8 cellular contexts compared by ENCODE assay signal in genomic region chr20:35284267-35284991, GRCh38. TPM values are rescaled to one million over a fixed set of nuclear protein-coding genes. Genes with fewer than 3 reads are reported as not detected.
DNase-seq lines count a peak whose midpoint lies in the region; ATAC-seq, FAIRE-seq and TF ChIP-seq lines count a peak whose summit lies in the region.

Gene EIF6, minus strand, starts transcription at chr20:35284772. Its CDS starts 285 bp downstream, at chr20:35284487.

- 2% methylated on average over 17 of the region's 61 CpGs for WGBS in mammary epithelial cell (ENCODE audit: low coverage, missing lambda C conversion rate)
- WGBS in small intestine, 3 donors, result 0 to 1% (median 0%) methylated on average over 57 to 61 of the region's 61 CpGs

- H3K4me1 ChIP-seq in mammary epithelial cell (ENCODE audit: insufficient read depth, low read length) (peaks cover 28% of the 10 kb centered on the region), small intestine (ENCODE audit: control insufficient read depth in 2 of 2, insufficient read depth in 1 of 2, low read depth in 1 of 2, low read length in 1 of 2) (peaks cover 5 to 13% of the 10 kb centered on the region in 2 donors)

- H3K36me3 ChIP-seq in mammary epithelial cell (ENCODE audit: insufficient read depth, low read length) (peaks cover 12% of the 10 kb centered on the region), small intestine (ENCODE audit: control insufficient read depth in 2 of 2, insufficient read depth in 2 of 2, low read length in 2 of 2) (peaks cover 7 to 11% of the 10 kb centered on the region in 2 donors)

- peak; percentile 96 for DNase-seq in NCI-H2196 (lab: John Stamatoyannopoulos, UW; ENCODE audit: unreplicated experiment)
- DNase-seq in mammary epithelial cell, result peak; percentile 85
- peak; percentile 95 for DNase-seq in iPS-NIHi11 (ENCODE audit: low spot score)
- peak; percentile 93 for DNase-seq in small intestine

- ATAC-seq in HG02973 (IDR thresholded peaks at IDR 0.05; ENCODE audit: unreplicated experiment) (peak; percentile 58), GM18858 (IDR thresholded peaks at IDR 0.05; ENCODE audit: unreplicated experiment) (no peak)

- H2AFZ ChIP-seq in mammary epithelial cell (ENCODE audit: low read depth, low read length), result peak within 1 kb of the TSS; percentile 91

- intact Hi-C loops in mammary epithelial cell (cut with micrococcal nuclease), result loop anchor here (1.0 kb wide), 1 partner anchor 19 kb away; no protein-coding TSS in a partner anchor

- peak within 1 kb of the TSS; percentile 93 for H3K9ac ChIP-seq in mammary epithelial cell (ENCODE audit: insufficient read depth, low read length)

- dilution Hi-C loops in mammary epithelial cell (cut with HindIII; ENCODE audit: low sequenced_read_pairs), result no loop called here

- no peak for FAIRE-seq in small intestine (lab: Jason Lieb, UNC)

- H3K4me3 ChIP-seq in mammary epithelial cell (replicated peaks in 1 of 3; ENCODE audit: insufficient read depth in 1 of 3, low read depth in 2 of 3, low read length in 3 of 3), result peak within 1 kb of the TSS; percentile 52 to 97 (median 67)
- H3K4me3 ChIP-seq in small intestine (ENCODE audit: low read depth in 1 of 2, low read length in 2 of 2), result peak within 1 kb of the TSS; percentile 90 to 99

- no peaks in the 10 kb centered on the region for H3K9me3 ChIP-seq in mammary epithelial cell (replicated peaks; ENCODE audit: insufficient read depth, low read length)
- H3K9me3 ChIP-seq in small intestine (ENCODE audit: control insufficient read depth, low read depth), result no peaks in the 10 kb centered on the region

- TF ChIP-seq CTCF in VCaP (conservative IDR thresholded peaks at IDR 0.05), result no peak
- TF ChIP-seq CTCF in mammary epithelial cell (conservative IDR thresholded peaks at IDR 0.05 in 1 of 2, IDR thresholded peaks at IDR 0.05 in 1 of 2; ENCODE audit: extremely low read depth in 1 of 2, insufficient read depth in 1 of 2, low read depth in 1 of 2, low read length in 2 of 2), result no peak

- H4K20me1 ChIP-seq in mammary epithelial cell (ENCODE audit: insufficient read depth, low read length), result no peaks in the 10 kb centered on the region

- CTCF ChIA-PET in mammary epithelial cell (lab: Charles Lee; ENCODE audit: low non-redundant PET), result interaction anchor here (0.6 kb wide), 3 partner anchors 103 to 455 kb away, joined by 3 to 7 read pairs (median 4); no protein-coding TSS in a partner anchor

- peak; percentile 72 for TF ChIP-seq POLR2A in GM15510 (IDR thresholded peaks at IDR 0.05; ENCODE audit: borderline replicate concordance, extremely low read depth, insufficient read length)

- H3K79me2 ChIP-seq in mammary epithelial cell (ENCODE audit: insufficient read depth, low read length), result peaks cover 51% of the 10 kb centered on the region

- in situ Hi-C loops in mammary epithelial cell (cut with MboI; ENCODE audit: low sequenced_read_pairs in 2 of 2), result no loop called here

- H3K27ac ChIP-seq in VCaP (peak within 1 kb of the TSS; percentile 87), mammary epithelial cell (ENCODE audit: insufficient read depth, low read depth, low read length) (peak within 1 kb of the TSS; percentile 73), small intestine (ENCODE audit: low read depth in 1 of 2, low read length in 1 of 2) (peak within 1 kb of the TSS; percentile 80 to 86)

- H3K27me3 ChIP-seq in mammary epithelial cell (ENCODE audit: insufficient read depth, low read length) (no peaks in the 10 kb centered on the region), small intestine (ENCODE audit: control insufficient read depth in 2 of 2, insufficient read depth in 2 of 2, low read length in 2 of 2) (no peaks in the 10 kb centered on the region)

- no TSS peak for BruUV-seq in mammary epithelial cell (replicated peaks; lab: Mats Ljungman, UMichigan)

- peak within 1 kb of the TSS; percentile 88 for H3K4me2 ChIP-seq in mammary epithelial cell (ENCODE audit: insufficient read depth, low read depth, low read length)

RNA-seq across cellular contexts. Expression of gene EIF6, which starts in this region (rescaled TPM):
- total RNA-seq in mammary epithelial cell, result 100 to 1,000 TPM; 203 to 285 TPM
- polyA plus RNA-seq in mammary epithelial cell (427 TPM), small intestine (100 to 1,000 TPM; 255 to 394 (median 313) TPM)
- polyA minus RNA-seq in mammary epithelial cell, result 408 TPM
